In genomic region chr3:31410411-31410810, GRCh38 we compare ENCODE assay signal across 34 cellular contexts.
"Had no signal": no experiment of that assay in that cellular context is flagged by ENCODE, and none has a peak within 500 bp of the region (broad histone marks: within the 10 kb centered on the region; RNA-seq: fewer than 3 reads in every experiment).

No MANE protein-coding gene starts in this region.

- H3K9ac ChIP-seq: KMS-11 had no signal

- H3K27ac ChIP-seq: KMS-11 had no signal

- H3K27me3 ChIP-seq: MG63 had no signal

- H3K4me2 ChIP-seq: KMS-11 had no signal

- H3K36me3 ChIP-seq: MG63 had no signal

- H3K9me3 ChIP-seq: MG63 had no signal

- DNase-seq: Karpas-422, Kasumi-1, KG1, MG63, MM.1S, MV-4-11, NCI-H1048, NCI-H1092, NCI-H1092 treated with DMSO at 0.1 percent for 48 hours, NCI-H1105, NCI-H1105 treated with DMSO at 0.1 percent for 48 hours, NCI-H1417 treated with DMSO at 0.1 percent for 48 hours, NCI-H1436, NCI-H1436 treated with DMSO at 0.1 percent for 48 hours, NCI-H146, NCI-H1694, NCI-H1694 treated with DMSO at 0.1 percent for 48 hours, NCI-H187, NCI-H187 treated with DMSO at 0.1 percent for 48 hours, NCI-H1930, NCI-H2029, NCI-H2029 treated with DMSO at 0.1 percent for 48 hours, NCI-H2081, NCI-H2081 treated with DMSO at 0.1 percent for 48 hours, NCI-H2107, NCI-H2171, NCI-H2171 treated with DMSO at 0.1 percent for 48 hours, NCI-H2227 treated with DMSO at 0.1 percent for 48 hours, NCI-H226, NCI-H345, NCI-H446, NCI-H446 treated with DMSO at 0.1 percent for 48 hours, NCI-H510A had no signal

- H3K4me3 ChIP-seq: MG63 had no signal
